Comparison of ENCODE assay signal across 8 cellular contexts in genomic region chr22:26589367-26589844, GRCh38. TPM values are rescaled to one million over a fixed set of nuclear protein-coding genes. Genes with fewer than 3 reads are reported as not detected.
DNase-seq lines count a peak whose midpoint lies in the region; ATAC-seq and TF ChIP-seq lines count a peak whose summit lies in the region.

No MANE protein-coding gene starts in this region.

- peak overlapping the region; percentile 19; the same call in 1 of the 2 replicates for H3K27ac Mint-ChIP-seq in WTC11

- no peak for TF ChIP-seq POLR2A in suprapubic skin (IDR thresholded peaks at IDR 0.05)

- H3K9me3 Mint-ChIP-seq in WTC11 = peaks cover 6% of the 10 kb centered on the region; the same call in 1 of the 2 replicates

- H3K4me3 Mint-ChIP-seq in WTC11 = peak overlapping the region; percentile 85

- peak; percentile 5 for ATAC-seq in GM19025 (IDR thresholded peaks at IDR 0.05; ENCODE audit: low read depth, unreplicated experiment)
- ATAC-seq in HG03432 (IDR thresholded peaks at IDR 0.05; ENCODE audit: unreplicated experiment) = peak; percentile 2
- ATAC-seq in WTC11 = peak; percentile 46

- CTCF ChIA-PET in WTC11 (lab: Charles Lee) = interaction anchor here (0.6 to 2.1 kb wide), 7 partner anchors 9 to 84 kb away, joined by 3 to 4 read pairs (median 3); no protein-coding TSS in a partner anchor

- TF ChIP-seq CTCF in WTC11 (IDR thresholded peaks at IDR 0.05) = no peak
- TF ChIP-seq CTCF in suprapubic skin (IDR thresholded peaks at IDR 0.05) = no peak

- DNase-seq in WTC11 (ENCODE audit: low spot score) = peak; percentile 53
- DNase-seq in ecto neural progenitor cell (ENCODE audit: low spot score) = peak; percentile 56
- no peak for DNase-seq in suprapubic skin (ENCODE audit: low spot score in 2 of 2)
- DNase-seq in iPS-NIHi11 (ENCODE audit: low spot score) = no peak
- no peak for DNase-seq in HPDE6-E6E7 (ENCODE audit: extremely low spot score)

- H3K36me3 ChIP-seq in mesodermal cell (ENCODE audit: control insufficient read depth, insufficient read depth, low read length) (peaks cover 16% of the 10 kb centered on the region), suprapubic skin (no peaks in the 10 kb centered on the region)

- H3K27me3 ChIP-seq in suprapubic skin = no peaks in the 10 kb centered on the region

- H3K9me3 ChIP-seq in mesodermal cell (ENCODE audit: control insufficient read depth, low read length) (no peaks in the 10 kb centered on the region), suprapubic skin (no peaks in the 10 kb centered on the region)

- H3K4me1 ChIP-seq in mesodermal cell (ENCODE audit: control insufficient read depth, insufficient read depth, low read length, poor library complexity, severe bottlenecking) = no peaks in the 10 kb centered on the region
- peaks cover 42% of the 10 kb centered on the region for H3K4me1 ChIP-seq in suprapubic skin

- WGBS in mesodermal cell (ENCODE audit: insufficient coverage in 2 of 2), 2 experiments = 1% methylated on average over 22 to 27 of the region's 44 CpGs
- WGBS in suprapubic skin = 0% methylated on average over 16 of the region's 44 CpGs

- POLR2A ChIA-PET in WTC11 (lab: Charles Lee) = interaction anchor here (0.9 to 1.9 kb wide), 5 partner anchors 10 to 106 kb away, joined by 3 to 4 read pairs (median 3); partner anchors contain the start of genes CRYBB1, HPS4 and SRRD

- H3K36me3 Mint-ChIP-seq in WTC11 = peaks cover 15% of the 10 kb centered on the region

- H3K4me3 ChIP-seq in mesodermal cell (ENCODE audit: extremely low read depth, insufficient read depth, low read length, poor library complexity, severe bottlenecking) (peak overlapping the region; percentile 94), suprapubic skin (peak overlapping the region; percentile 67)

- peak overlapping the region; percentile 29 for H3K27ac ChIP-seq in mesodermal cell (ENCODE audit: low read depth, low read length, severe bottlenecking)
- peak overlapping the region; percentile 69 for H3K27ac ChIP-seq in suprapubic skin

- H3K4me1 Mint-ChIP-seq in WTC11 = peaks cover 51% of the 10 kb centered on the region

- no peak for TF ChIP-seq EP300 in suprapubic skin (IDR thresholded peaks at IDR 0.05)

- H3K27me3 Mint-ChIP-seq in WTC11 (ENCODE audit: low read depth) = no peaks in the 10 kb centered on the region; the same call in 1 of the 2 replicates

TF ChIP-seq in WTC11, 78 proteins besides CTCF, POLR2A, EP300 and RAD21:
- peak; percentile 78; the same call in 1 of the 2 replicates for TF ChIP-seq NR3C1 (CRISPR knock-in tag; conservative IDR thresholded peaks at IDR 0.05; ENCODE audit: low read depth)
- TF ChIP-seq, protein P1, sequence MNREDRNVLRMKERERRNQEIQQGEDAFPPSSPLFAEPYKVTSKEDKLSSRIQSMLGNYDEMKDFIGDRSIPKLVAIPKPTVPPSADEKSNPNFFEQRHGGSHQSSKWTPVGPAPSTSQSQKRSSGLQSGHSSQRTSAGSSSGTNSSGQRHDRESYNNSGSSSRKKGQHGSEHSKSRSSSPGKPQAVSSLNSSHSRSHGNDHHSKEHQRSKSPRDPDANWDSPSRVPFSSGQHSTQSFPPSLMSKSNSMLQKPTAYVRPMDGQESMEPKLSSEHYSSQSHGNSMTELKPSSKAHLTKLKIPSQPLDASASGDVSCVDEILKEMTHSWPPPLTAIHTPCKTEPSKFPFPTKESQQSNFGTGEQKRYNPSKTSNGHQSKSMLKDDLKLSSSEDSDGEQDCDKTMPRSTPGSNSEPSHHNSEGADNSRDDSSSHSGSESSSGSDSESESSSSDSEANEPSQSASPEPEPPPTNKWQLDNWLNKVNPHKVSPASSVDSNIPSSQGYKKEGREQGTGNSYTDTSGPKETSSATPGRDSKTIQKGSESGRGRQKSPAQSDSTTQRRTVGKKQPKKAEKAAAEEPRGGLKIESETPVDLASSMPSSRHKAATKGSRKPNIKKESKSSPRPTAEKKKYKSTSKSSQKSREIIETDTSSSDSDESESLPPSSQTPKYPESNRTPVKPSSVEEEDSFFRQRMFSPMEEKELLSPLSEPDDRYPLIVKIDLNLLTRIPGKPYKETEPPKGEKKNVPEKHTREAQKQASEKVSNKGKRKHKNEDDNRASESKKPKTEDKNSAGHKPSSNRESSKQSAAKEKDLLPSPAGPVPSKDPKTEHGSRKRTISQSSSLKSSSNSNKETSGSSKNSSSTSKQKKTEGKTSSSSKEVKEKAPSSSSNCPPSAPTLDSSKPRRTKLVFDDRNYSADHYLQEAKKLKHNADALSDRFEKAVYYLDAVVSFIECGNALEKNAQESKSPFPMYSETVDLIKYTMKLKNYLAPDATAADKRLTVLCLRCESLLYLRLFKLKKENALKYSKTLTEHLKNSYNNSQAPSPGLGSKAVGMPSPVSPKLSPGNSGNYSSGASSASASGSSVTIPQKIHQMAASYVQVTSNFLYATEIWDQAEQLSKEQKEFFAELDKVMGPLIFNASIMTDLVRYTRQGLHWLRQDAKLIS (CRISPR knock-in tag; IDR thresholded peaks at IDR 0.05; ENCODE audit: borderline replicate concordance) = no peak
- TF ChIP-seq, protein P2, sequence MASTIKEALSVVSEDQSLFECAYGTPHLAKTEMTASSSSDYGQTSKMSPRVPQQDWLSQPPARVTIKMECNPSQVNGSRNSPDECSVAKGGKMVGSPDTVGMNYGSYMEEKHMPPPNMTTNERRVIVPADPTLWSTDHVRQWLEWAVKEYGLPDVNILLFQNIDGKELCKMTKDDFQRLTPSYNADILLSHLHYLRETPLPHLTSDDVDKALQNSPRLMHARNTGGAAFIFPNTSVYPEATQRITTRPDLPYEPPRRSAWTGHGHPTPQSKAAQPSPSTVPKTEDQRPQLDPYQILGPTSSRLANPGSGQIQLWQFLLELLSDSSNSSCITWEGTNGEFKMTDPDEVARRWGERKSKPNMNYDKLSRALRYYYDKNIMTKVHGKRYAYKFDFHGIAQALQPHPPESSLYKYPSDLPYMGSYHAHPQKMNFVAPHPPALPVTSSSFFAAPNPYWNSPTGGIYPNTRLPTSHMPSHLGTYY (CRISPR knock-in tag; IDR thresholded peaks at IDR 0.05) = no peak
- peak; percentile 90; the same call in 1 of the 2 replicates for TF ChIP-seq PRDM15 (CRISPR knock-in tag; IDR thresholded peaks at IDR 0.05)

RNA-seq across cellular contexts. Expression of gene TPST2, which starts 0.5 kb away (rescaled TPM):
- 57.6 to 84.2 TPM (median 75.0 TPM) in 3 replicates for total RNA-seq in WTC11 (2021)
- 46.2 TPM for polyA plus RNA-seq in mesodermal cell (2013, experiment 1 of 2)
- 39.7 TPM for polyA plus RNA-seq in mesodermal cell (2013, experiment 2 of 2)
- total RNA-seq in suprapubic skin = 10 to 100 TPM; 44.5 to 59.4 (median 51.9) TPM

RNA-seq across cellular contexts. Expression of gene CRYBB1, which starts 28.4 kb away (rescaled TPM):
- total RNA-seq in WTC11 (2021) (4.0 to 5.1 TPM (median 4.6 TPM) in 3 replicates), suprapubic skin (not detected)
- 2.0 TPM for polyA plus RNA-seq in mesodermal cell (2013, experiment 1 of 2)
- 0.40 TPM for polyA plus RNA-seq in mesodermal cell (2013, experiment 2 of 2)

RNA-seq across cellular contexts. Expression of gene CRYBA4, which starts 32.4 kb away (rescaled TPM):
- total RNA-seq in WTC11 (2021) (0.53 to 1.1 TPM (median 0.81 TPM) in 3 replicates), suprapubic skin (not detected)
- polyA plus RNA-seq in mesodermal cell (2013, experiment 1 of 2) = 0.77 TPM
- polyA plus RNA-seq in mesodermal cell (2013, experiment 2 of 2) = not detected

Comparison
In these comparisons a context has a peak if more than half of its experiments do, and no peak if none do; other contexts are left out.
1. DNase-seq: peak in WTC11 (single experiment) and ecto neural progenitor cell (single experiment); none in suprapubic skin (0 of 2), iPS-NIHi11 (single experiment) and HPDE6-E6E7 (single experiment).
2. Peak in every context shown above with its lines, with median percentiles within 50 percentile points of each other: ATAC-seq.